In genomic region chr1:100582943-100583342, GRCh38 we compare ENCODE assay signal across 1 cellular context.
TF ChIP-seq lines count a peak whose summit lies in the region.

No MANE protein-coding gene starts in this region.

TF ChIP-seq in HepG2, 621 proteins besides CTCF, POLR2A, EP300 and RAD21 (continued from another document and continues in another):
- peak; percentile 83; the same call in 1 of the 2 replicates for TF ChIP-seq AHDC1 (CRISPR knock-in tag; IDR thresholded peaks at IDR 0.05; ENCODE audit: borderline replicate concordance)
- peak; percentile 49; the same call in 1 of the 2 replicates for TF ChIP-seq IRF2 (CRISPR knock-in tag; IDR thresholded peaks at IDR 0.05)
- 0 out of 2 replicates have a peak, but pooled peaks have one; percentile 29 for TF ChIP-seq THRA (CRISPR knock-in tag; IDR thresholded peaks at IDR 0.05; ENCODE audit: borderline replicate concordance)
- no peak for TF ChIP-seq ZNF749 (CRISPR knock-in tag; IDR thresholded peaks at IDR 0.05; ENCODE audit: borderline replicate concordance)
- TF ChIP-seq GATAD2A (CRISPR knock-in tag; IDR thresholded peaks at IDR 0.05), result peak; percentile 85
- peak; percentile 51; the same call in 1 of the 2 replicates for TF ChIP-seq HDAC1 (CRISPR knock-in tag; IDR thresholded peaks at IDR 0.05)
- TF ChIP-seq EHMT2 (IDR thresholded peaks at IDR 0.05; ENCODE audit: borderline replicate concordance, low read depth, low read length), result peak; percentile 60; the same call in 1 of the 2 replicates
- peak; percentile 41; the same call in 1 of the 2 replicates for TF ChIP-seq FOXA3 (CRISPR knock-in tag; IDR thresholded peaks at IDR 0.05)
- TF ChIP-seq ESRRA (CRISPR knock-in tag; IDR thresholded peaks at IDR 0.05; ENCODE audit: low read depth), result no peak
- peak; percentile 82 for TF ChIP-seq NCOA2 (CRISPR knock-in tag; IDR thresholded peaks at IDR 0.05)
- peak; percentile 44; the same call in 1 of the 2 replicates for TF ChIP-seq ZGPAT (CRISPR knock-in tag; IDR thresholded peaks at IDR 0.05)
- TF ChIP-seq ZNF143 (CRISPR knock-in tag; IDR thresholded peaks at IDR 0.05), result peak; percentile 58
- TF ChIP-seq KDM6A (CRISPR knock-in tag; IDR thresholded peaks at IDR 0.05; ENCODE audit: low read depth), result peak; percentile 51
- 0 out of 2 replicates have a peak, but pooled peaks have one; percentile 21 for TF ChIP-seq STAG1 (CRISPR knock-in tag; IDR thresholded peaks at IDR 0.05)
- TF ChIP-seq, protein P1, sequence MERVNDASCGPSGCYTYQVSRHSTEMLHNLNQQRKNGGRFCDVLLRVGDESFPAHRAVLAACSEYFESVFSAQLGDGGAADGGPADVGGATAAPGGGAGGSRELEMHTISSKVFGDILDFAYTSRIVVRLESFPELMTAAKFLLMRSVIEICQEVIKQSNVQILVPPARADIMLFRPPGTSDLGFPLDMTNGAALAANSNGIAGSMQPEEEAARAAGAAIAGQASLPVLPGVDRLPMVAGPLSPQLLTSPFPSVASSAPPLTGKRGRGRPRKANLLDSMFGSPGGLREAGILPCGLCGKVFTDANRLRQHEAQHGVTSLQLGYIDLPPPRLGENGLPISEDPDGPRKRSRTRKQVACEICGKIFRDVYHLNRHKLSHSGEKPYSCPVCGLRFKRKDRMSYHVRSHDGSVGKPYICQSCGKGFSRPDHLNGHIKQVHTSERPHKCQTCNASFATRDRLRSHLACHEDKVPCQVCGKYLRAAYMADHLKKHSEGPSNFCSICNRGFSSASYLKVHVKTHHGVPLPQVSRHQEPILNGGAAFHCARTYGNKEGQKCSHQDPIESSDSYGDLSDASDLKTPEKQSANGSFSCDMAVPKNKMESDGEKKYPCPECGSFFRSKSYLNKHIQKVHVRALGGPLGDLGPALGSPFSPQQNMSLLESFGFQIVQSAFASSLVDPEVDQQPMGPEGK (CRISPR knock-in tag; IDR thresholded peaks at IDR 0.05), result 0 out of 2 replicates have a peak, but pooled peaks have one; percentile 14
- TF ChIP-seq PPARG (CRISPR knock-in tag; conservative IDR thresholded peaks at IDR 0.05), result peak; percentile 95
- peak; percentile 44; the same call in 1 of the 2 replicates for TF ChIP-seq SMAD3 (CRISPR knock-in tag; IDR thresholded peaks at IDR 0.05)
- peak; percentile 52 for TF ChIP-seq MAFF (IDR thresholded peaks at IDR 0.05; ENCODE audit: low read depth, low read length)
- 0 out of 2 replicates have a peak, but pooled peaks have one; percentile 22 for TF ChIP-seq TCF7 (IDR thresholded peaks at IDR 0.05; ENCODE audit: low read depth)
- TF ChIP-seq ZNF101 (CRISPR knock-in tag; IDR thresholded peaks at IDR 0.05; ENCODE audit: borderline replicate concordance, low read depth), result no peak
- TF ChIP-seq MIXL1 (CRISPR knock-in tag; IDR thresholded peaks at IDR 0.05), result peak; percentile 22; the same call in 1 of the 2 replicates
- 0 out of 2 replicates have a peak, but pooled peaks have one; percentile 47 for TF ChIP-seq TRIM24 (CRISPR knock-in tag; IDR thresholded peaks at IDR 0.05)
- no peak for TF ChIP-seq ZNF580 (CRISPR knock-in tag; IDR thresholded peaks at IDR 0.05; ENCODE audit: borderline replicate concordance, low read depth)
- TF ChIP-seq ZBTB7B (CRISPR knock-in tag; IDR thresholded peaks at IDR 0.05), result 0 out of 2 replicates have a peak, but pooled peaks have one; percentile 73
- TF ChIP-seq FOXJ3 (CRISPR knock-in tag; IDR thresholded peaks at IDR 0.05; ENCODE audit: borderline replicate concordance), result peak; percentile 66; the same call in 1 of the 2 replicates
- TF ChIP-seq MYPOP (CRISPR knock-in tag; IDR thresholded peaks at IDR 0.05), result no peak
- peak; percentile 97 for TF ChIP-seq HNF4A (CRISPR knock-in tag; IDR thresholded peaks at IDR 0.05)
- peak; percentile 45; the same call in 1 of the 2 replicates for TF ChIP-seq GATAD1 (CRISPR knock-in tag; IDR thresholded peaks at IDR 0.05)
- TF ChIP-seq SOX5 (CRISPR knock-in tag; IDR thresholded peaks at IDR 0.05; ENCODE audit: borderline replicate concordance), result peak; percentile 80; the same call in 1 of the 2 replicates
- TF ChIP-seq HOXA3 (CRISPR knock-in tag; IDR thresholded peaks at IDR 0.05), result peak; percentile 26; the same call in 1 of the 2 replicates
- peak; percentile 85; the same call in 1 of the 2 replicates for TF ChIP-seq NFIC (IDR thresholded peaks at IDR 0.05; ENCODE audit: low read length)
- TF ChIP-seq, protein P2, sequence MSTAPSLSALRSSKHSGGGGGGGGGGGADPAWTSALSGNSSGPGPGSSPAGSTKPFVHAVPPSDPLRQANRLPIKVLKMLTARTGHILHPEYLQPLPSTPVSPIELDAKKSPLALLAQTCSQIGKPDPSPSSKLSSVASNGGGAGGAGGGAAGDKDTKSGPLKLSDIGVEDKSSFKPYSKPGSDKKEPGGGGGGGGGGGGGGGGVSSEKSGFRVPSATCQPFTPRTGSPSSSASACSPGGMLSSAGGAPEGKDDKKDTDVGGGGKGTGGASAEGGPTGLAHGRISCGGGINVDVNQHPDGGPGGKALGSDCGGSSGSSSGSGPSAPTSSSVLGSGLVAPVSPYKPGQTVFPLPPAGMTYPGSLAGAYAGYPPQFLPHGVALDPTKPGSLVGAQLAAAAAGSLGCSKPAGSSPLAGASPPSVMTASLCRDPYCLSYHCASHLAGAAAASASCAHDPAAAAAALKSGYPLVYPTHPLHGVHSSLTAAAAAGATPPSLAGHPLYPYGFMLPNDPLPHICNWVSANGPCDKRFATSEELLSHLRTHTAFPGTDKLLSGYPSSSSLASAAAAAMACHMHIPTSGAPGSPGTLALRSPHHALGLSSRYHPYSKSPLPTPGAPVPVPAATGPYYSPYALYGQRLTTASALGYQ (CRISPR knock-in tag; IDR thresholded peaks at IDR 0.05), result 0 out of 2 replicates have a peak, but pooled peaks have one; percentile 51
- TF ChIP-seq, protein P3, sequence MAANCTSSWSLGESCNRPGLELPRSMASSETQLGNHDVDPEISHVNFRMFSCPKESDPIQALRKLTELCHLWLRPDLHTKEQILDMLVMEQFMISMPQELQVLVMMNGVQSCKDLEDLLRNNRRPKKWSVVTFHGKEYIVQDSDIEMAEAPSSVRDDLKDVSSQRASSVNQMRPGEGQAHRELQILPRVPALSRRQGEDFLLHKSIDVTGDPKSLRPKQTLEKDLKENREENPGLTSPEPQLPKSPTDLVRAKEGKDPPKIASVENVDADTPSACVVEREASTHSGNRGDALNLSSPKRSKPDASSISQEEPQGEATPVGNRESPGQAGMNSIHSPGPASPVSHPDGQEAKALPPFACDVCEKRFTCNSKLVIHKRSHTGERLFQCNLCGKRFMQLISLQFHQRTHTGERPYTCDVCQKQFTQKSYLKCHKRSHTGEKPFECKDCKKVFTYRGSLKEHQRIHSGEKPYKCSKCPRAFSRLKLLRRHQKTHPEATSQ (CRISPR knock-in tag; IDR thresholded peaks at IDR 0.05; ENCODE audit: borderline replicate concordance), result no peak
- TF ChIP-seq ZNF737 (CRISPR knock-in tag; IDR thresholded peaks at IDR 0.05; ENCODE audit: borderline replicate concordance), result no peak
- peak; percentile 60 for TF ChIP-seq CREM (IDR thresholded peaks at IDR 0.05)
- TF ChIP-seq CREM (CRISPR knock-in tag; IDR thresholded peaks at IDR 0.05), result no peak
- TF ChIP-seq POGZ (CRISPR knock-in tag; IDR thresholded peaks at IDR 0.05), result peak; percentile 79
- TF ChIP-seq ZNF264 (CRISPR knock-in tag; IDR thresholded peaks at IDR 0.05), result 0 out of 2 replicates have a peak, but pooled peaks have one; percentile 44
- TF ChIP-seq RARA (CRISPR knock-in tag; IDR thresholded peaks at IDR 0.05), result peak; percentile 70; the same call in 1 of the 2 replicates
- TF ChIP-seq BCL6 (CRISPR knock-in tag; IDR thresholded peaks at IDR 0.05), result peak; percentile 50; the same call in 1 of the 2 replicates
- peak; percentile 73 for TF ChIP-seq RCOR2 (CRISPR knock-in tag; IDR thresholded peaks at IDR 0.05)
- TF ChIP-seq ATF2 (CRISPR knock-in tag; IDR thresholded peaks at IDR 0.05), result peak; percentile 37; the same call in 1 of the 2 replicates
- TF ChIP-seq, protein P4, sequence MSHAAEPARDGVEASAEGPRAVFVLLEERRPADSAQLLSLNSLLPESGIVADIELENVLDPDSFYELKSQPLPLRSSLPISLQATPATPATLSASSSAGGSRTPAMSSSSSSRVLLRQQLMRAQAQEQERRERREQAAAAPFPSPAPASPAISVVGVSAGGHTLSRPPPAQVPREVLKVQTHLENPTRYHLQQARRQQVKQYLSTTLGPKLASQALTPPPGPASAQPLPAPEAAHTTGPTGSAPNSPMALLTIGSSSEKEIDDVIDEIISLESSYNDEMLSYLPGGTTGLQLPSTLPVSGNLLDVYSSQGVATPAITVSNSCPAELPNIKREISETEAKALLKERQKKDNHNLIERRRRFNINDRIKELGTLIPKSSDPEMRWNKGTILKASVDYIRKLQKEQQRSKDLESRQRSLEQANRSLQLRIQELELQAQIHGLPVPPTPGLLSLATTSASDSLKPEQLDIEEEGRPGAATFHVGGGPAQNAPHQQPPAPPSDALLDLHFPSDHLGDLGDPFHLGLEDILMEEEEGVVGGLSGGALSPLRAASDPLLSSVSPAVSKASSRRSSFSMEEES (CRISPR knock-in tag; IDR thresholded peaks at IDR 0.05), result peak; percentile 50; the same call in 1 of the 2 replicates
- TF ChIP-seq SOX6 (IDR thresholded peaks at IDR 0.05), result no peak
- peak; percentile 79 for TF ChIP-seq SOX6 (CRISPR knock-in tag; IDR thresholded peaks at IDR 0.05)
- no peak for TF ChIP-seq ZNF879 (CRISPR knock-in tag; IDR thresholded peaks at IDR 0.05)
